ENCODE assay signal across 2 cellular contexts in the genomic region with DNA sequence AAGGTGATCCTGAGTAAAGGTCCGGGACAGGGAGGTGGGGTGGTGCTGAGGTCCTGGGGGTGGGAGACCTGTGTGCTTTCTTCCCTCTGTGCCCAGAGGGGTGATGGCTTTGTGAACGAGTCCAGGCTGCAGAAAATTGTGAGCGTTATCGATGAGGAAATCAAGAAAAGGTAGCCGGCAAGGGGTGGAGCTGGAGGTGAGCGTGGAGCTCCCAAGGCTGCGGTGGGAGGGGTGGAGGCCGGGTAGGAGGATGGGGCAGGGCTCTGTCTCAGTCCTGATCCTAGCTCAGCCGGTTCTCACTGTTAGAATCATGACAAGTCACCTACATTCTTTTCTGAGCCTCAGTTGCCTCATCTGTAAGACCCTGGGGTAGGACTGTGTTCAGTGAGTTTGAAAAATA.
TF ChIP-seq lines count a peak whose summit lies in the region.

No MANE protein-coding gene starts in this region.

TF ChIP-seq in HEK293, 187 proteins besides CTCF, POLR2A, EP300 and RAD21:
- no peak for TF ChIP-seq KLF1 (tag by site-specific recombination; IDR thresholded peaks at IDR 0.05)
- TF ChIP-seq, protein P1, sequence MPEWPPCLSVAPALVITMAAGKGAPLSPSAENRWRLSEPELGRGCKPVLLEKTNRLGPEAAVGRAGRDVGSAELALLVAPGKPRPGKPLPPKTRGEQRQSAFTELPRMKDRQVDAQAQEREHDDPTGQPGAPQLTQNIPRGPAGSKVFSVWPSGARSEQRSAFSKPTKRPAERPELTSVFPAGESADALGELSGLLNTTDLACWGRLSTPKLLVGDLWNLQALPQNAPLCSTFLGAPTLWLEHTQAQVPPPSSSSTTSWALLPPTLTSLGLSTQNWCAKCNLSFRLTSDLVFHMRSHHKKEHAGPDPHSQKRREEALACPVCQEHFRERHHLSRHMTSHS (tag by site-specific recombination; IDR thresholded peaks at IDR 0.05): 0 out of 2 replicates have a peak, but pooled peaks have one; percentile 34

TF ChIP-seq in HepG2, 621 proteins besides CTCF, POLR2A, EP300 and RAD21:
- no peak for TF ChIP-seq PHF5A (CRISPR knock-in tag; IDR thresholded peaks at IDR 0.05; ENCODE audit: low read depth, unreplicated experiment)
- no peak for TF ChIP-seq ETV5 (CRISPR knock-in tag; IDR thresholded peaks at IDR 0.05; ENCODE audit: borderline replicate concordance)
- no peak for TF ChIP-seq MEIS2 (CRISPR knock-in tag; IDR thresholded peaks at IDR 0.05)
- TF ChIP-seq, protein P2, sequence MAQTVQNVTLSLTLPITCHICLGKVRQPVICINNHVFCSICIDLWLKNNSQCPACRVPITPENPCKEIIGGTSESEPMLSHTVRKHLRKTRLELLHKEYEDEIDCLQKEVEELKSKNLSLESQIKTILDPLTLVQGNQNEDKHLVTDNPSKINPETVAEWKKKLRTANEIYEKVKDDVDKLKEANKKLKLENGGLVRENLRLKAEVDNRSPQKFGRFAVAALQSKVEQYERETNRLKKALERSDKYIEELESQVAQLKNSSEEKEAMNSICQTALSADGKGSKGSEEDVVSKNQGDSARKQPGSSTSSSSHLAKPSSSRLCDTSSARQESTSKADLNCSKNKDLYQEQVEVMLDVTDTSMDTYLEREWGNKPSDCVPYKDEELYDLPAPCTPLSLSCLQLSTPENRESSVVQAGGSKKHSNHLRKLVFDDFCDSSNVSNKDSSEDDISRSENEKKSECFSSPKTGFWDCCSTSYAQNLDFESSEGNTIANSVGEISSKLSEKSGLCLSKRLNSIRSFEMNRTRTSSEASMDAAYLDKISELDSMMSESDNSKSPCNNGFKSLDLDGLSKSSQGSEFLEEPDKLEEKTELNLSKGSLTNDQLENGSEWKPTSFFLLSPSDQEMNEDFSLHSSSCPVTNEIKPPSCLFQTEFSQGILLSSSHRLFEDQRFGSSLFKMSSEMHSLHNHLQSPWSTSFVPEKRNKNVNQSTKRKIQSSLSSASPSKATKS (CRISPR knock-in tag; IDR thresholded peaks at IDR 0.05): no peak
- TF ChIP-seq, protein P3, sequence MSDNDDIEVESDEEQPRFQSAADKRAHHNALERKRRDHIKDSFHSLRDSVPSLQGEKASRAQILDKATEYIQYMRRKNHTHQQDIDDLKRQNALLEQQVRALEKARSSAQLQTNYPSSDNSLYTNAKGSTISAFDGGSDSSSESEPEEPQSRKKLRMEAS (IDR thresholded peaks at IDR 0.05): no peak
- no peak for TF ChIP-seq KDM1A (CRISPR knock-in tag; IDR thresholded peaks at IDR 0.05)
- no peak for TF ChIP-seq MYC (CRISPR knock-in tag; IDR thresholded peaks at IDR 0.05; ENCODE audit: borderline replicate concordance)
- no peak for TF ChIP-seq SOX13 (IDR thresholded peaks at IDR 0.05)
- no peak for TF ChIP-seq SOX13 (CRISPR knock-in tag; conservative IDR thresholded peaks at IDR 0.05 in 1 of 2, IDR thresholded peaks at IDR 0.05 in 1 of 2)
- TF ChIP-seq, protein P4, sequence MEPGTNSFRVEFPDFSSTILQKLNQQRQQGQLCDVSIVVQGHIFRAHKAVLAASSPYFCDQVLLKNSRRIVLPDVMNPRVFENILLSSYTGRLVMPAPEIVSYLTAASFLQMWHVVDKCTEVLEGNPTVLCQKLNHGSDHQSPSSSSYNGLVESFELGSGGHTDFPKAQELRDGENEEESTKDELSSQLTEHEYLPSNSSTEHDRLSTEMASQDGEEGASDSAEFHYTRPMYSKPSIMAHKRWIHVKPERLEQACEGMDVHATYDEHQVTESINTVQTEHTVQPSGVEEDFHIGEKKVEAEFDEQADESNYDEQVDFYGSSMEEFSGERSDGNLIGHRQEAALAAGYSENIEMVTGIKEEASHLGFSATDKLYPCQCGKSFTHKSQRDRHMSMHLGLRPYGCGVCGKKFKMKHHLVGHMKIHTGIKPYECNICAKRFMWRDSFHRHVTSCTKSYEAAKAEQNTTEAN (CRISPR knock-in tag; conservative IDR thresholded peaks at IDR 0.05): no peak
- no peak for TF ChIP-seq ZNF496 (CRISPR knock-in tag; IDR thresholded peaks at IDR 0.05; ENCODE audit: insufficient replicate concordance)
- no peak for TF ChIP-seq MED13 (CRISPR knock-in tag; IDR thresholded peaks at IDR 0.05)
- TF ChIP-seq TBX2 (CRISPR knock-in tag; IDR thresholded peaks at IDR 0.05; ENCODE audit: borderline replicate concordance): no peak
- TF ChIP-seq POLR2G (IDR thresholded peaks at IDR 0.05; ENCODE audit: low read depth, low read length): no peak
- no peak for TF ChIP-seq ZNF205 (CRISPR knock-in tag; IDR thresholded peaks at IDR 0.05)
- no peak for TF ChIP-seq SUZ12 (IDR thresholded peaks at IDR 0.05; ENCODE audit: low read depth, low read length)
- no peak for TF ChIP-seq MXI1 (IDR thresholded peaks at IDR 0.05; ENCODE audit: borderline replicate concordance, low read depth, low read length)
